In the genomic region with DNA sequence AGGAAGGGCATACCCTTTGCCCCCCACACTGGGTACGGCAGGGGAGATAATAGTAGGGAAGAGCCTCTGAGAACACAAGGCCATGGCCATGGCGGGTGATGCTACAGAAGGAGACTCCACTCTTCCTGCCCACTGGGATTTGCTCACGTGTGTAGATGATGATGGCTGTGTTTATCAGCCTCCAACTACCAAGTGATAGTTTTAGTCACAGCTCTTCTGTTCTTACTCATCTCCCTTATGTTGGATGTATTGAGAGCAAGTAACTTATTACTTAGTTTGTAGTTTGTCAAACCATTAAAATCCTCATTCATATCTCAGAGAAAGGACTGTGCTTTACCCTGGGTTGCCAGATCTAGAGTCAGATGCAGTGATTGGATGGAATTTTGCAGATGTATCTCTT, we compare ENCODE assay signal across 31 cellular contexts.
"Had no signal": no experiment of that assay in that cellular context is flagged by ENCODE, and none has a peak within 500 bp of the region (broad histone marks: within the 10 kb centered on the region; RNA-seq: fewer than 3 reads in every experiment).

No MANE protein-coding gene starts in this region.

- H3K27ac ChIP-seq: gastrocnemius medialis, pancreas, prostate gland, skin epidermis, upper lobe of left lung, vagina, WERI-Rb-1 had no signal

- H3K4me1 ChIP-seq: gastrocnemius medialis, pancreas, prostate gland, upper lobe of left lung, vagina had no signal

- ATAC-seq: activated CD4-positive, CD25-positive, alpha-beta regulatory T cell treated with anti-CD3 and anti-CD28 coated beads, Interleukin-2, amount 50 U/mL, for 24 hours; activated T-cell treated with anti-CD3 and anti-CD28 coated beads, Interleukin-2, amount 50 U/mL, for 4 hours; gastrocnemius medialis; left cardiac atrium; left ventricle myocardium superior; pancreas; sciatic nerve; stimulated activated memory B cell treated with anti-CD40 and anti-IgM and Interleukin-4, amounts not matched to agents 10 μg/mL and 1 μg/mL and 100 μg/mL, for 72 hours; stimulated activated naive CD8-positive, alpha-beta T cell treated with anti-CD3 and anti-CD28 coated beads, Interleukin-15, amount 100 ng/mL, for 72 hours; T-helper 17 cell had no signal

- H3K4me3 ChIP-seq: gastrocnemius medialis, pancreas, prostate gland, skin epidermis, upper lobe of left lung, vagina had no signal

- H3K27ac Mint-ChIP-seq: activated naive CD4-positive, alpha-beta T cell treated with anti-CD3 and anti-CD28 coated beads, Interleukin-2, amount 50 U/mL, for 24 hours; activated T-helper 2 cell treated with anti-CD3 and anti-CD28 coated beads, Interferon-gamma antibody, Interleukin-2, Interleukin-4, amounts not matched to agents 10 μg/mL and 5 μg/mL and 100 μg/mL, durations not matched to agents 14 hours and 24 hours and 36 hours; naive B cell; nephron progenitor cell; stimulated activated memory B cell treated with anti-CD40 and anti-IgM and Interleukin-4, amounts not matched to agents 10 μg/mL and 1 μg/mL and 100 μg/mL, for 72 hours; T-helper 17 cell had no signal

- H3K4me1 Mint-ChIP-seq: activated naive CD4-positive, alpha-beta T cell treated with anti-CD3 and anti-CD28 coated beads, Interleukin-2, amount 50 U/mL, for 24 hours; naive B cell; nephron progenitor cell; stimulated activated memory B cell treated with anti-CD40 and anti-IgM and Interleukin-4, amounts not matched to agents 10 μg/mL and 1 μg/mL and 100 μg/mL, for 72 hours; stimulated activated naive CD8-positive, alpha-beta T cell treated with anti-CD3 and anti-CD28 coated beads, Interleukin-15, amount 100 ng/mL, for 72 hours; T-helper 17 cell had no signal

- H3K9me3 ChIP-seq: gastrocnemius medialis, pancreas, prostate gland, upper lobe of left lung, vagina had no signal

- H3K36me3 ChIP-seq: gastrocnemius medialis, pancreas, prostate gland, upper lobe of left lung, vagina, WERI-Rb-1 had no signal

- H3K4me3 Mint-ChIP-seq: activated naive CD4-positive, alpha-beta T cell treated with anti-CD3 and anti-CD28 coated beads, Interleukin-2, amount 50 U/mL, for 24 hours; activated T-cell treated with anti-CD3 and anti-CD28 coated beads, Interleukin-2, amount 50 U/mL, for 4 hours; naive B cell; nephron progenitor cell; stimulated activated memory B cell treated with anti-CD40 and anti-IgM and Interleukin-4, amounts not matched to agents 10 μg/mL and 1 μg/mL and 100 μg/mL, for 72 hours; stimulated activated naive CD8-positive, alpha-beta T cell treated with anti-CD3 and anti-CD28 coated beads, Interleukin-15, amount 100 ng/mL, for 72 hours; T-helper 17 cell had no signal

- DNase-seq: activated CD4-positive, alpha-beta T cell treated with anti-CD3 and anti-CD28 coated beads for 48 hours; activated CD4-positive, alpha-beta T cell treated with anti-CD3 and anti-CD28 coated beads, Interleukin-2, amount 50 U/mL, for 48 hours; activated CD8-positive, alpha-beta memory T cell treated with anti-CD3 and anti-CD28 coated beads, Interleukin-2, amount 50 U/mL, for 48 hours; activated T-cell treated with anti-CD3 and anti-CD28 coated beads, Interleukin-2, amount 50 U/mL, for 4 hours; anterior cingulate cortex; dermis blood vessel endothelial cell; effector CD4-positive, alpha-beta T cell; gastrocnemius medialis; glutamatergic neuron; left cardiac atrium; left ventricle myocardium superior; naive B cell; nephron progenitor cell; pancreas; retina; stimulated activated CD4-positive, alpha-beta T cell treated with anti-CD3 and anti-CD28 coated beads, Interleukin-12 subunit alpha, Interleukin-12 subunit beta, amount 100 ng/mL, for 4 hours; stimulated activated CD4-positive, alpha-beta T cell treated with anti-CD3 and anti-CD28 coated beads, Interleukin-4, amount 100 ng/mL, for 24 hours; stimulated activated naive CD8-positive, alpha-beta T cell treated with anti-CD3 and anti-CD28 coated beads, Interleukin-15, amount 100 ng/mL, for 72 hours; substantia nigra; T-helper 17 cell; T1000; upper lobe of left lung; WERI-Rb-1 had no signal

- H3K9me3 Mint-ChIP-seq: activated T-helper 2 cell treated with anti-CD3 and anti-CD28 coated beads, Interferon-gamma antibody, Interleukin-2, Interleukin-4, amounts not matched to agents 10 μg/mL and 5 μg/mL and 100 μg/mL, durations not matched to agents 14 hours and 24 hours and 36 hours had no signal

- H3K27me3 ChIP-seq: gastrocnemius medialis, pancreas, upper lobe of left lung, vagina had no signal
